ENCODE assay signal across 25 cellular contexts in the genomic region with DNA sequence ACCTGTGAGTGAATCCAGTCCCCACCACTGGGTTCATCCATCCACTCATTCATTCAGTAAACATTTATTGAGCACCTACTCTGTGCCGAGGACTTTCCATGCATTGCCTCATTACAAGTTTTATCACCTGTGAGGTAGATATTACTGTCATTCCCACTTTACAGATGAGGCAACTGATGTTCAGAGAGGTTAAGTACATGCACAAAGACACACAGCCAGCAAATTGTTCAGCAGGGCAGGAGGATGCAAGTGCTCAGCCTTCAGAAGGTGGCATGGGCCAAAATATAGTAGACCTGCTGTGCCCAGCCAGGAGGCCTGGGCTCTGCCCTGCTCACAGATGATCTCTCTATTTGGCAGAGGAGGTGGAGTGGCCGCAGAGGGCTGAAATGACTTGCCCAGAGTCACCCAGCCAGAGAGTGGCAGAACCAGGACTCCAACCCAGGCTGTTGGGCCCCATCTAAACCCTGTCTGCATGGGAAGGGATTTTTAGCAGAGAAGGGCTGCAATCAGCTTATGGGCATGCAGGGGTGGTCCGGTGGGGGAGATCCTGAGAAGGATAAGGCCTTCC.
"Had no signal": no experiment of that assay in that cellular context is flagged by ENCODE, and none has a peak within 500 bp of the region (broad histone marks: within the 10 kb centered on the region; RNA-seq: fewer than 3 reads in every experiment).

No MANE protein-coding gene starts in this region.

- H3K27me3 ChIP-seq: heart left ventricle, ovary, sigmoid colon, stomach, transverse colon had no signal

- H3K9me3 Mint-ChIP-seq: natural killer cell, neural crest cell had no signal

- H3K4me1 ChIP-seq: heart left ventricle, prostate gland, sigmoid colon had no signal

- H3K4me3 Mint-ChIP-seq: natural killer cell, neural crest cell had no signal

- H3K36me3 Mint-ChIP-seq: natural killer cell had no signal

- ATAC-seq: esophagus mucosa, heart left ventricle, mucosa of descending colon, natural killer cell had no signal

- H3K36me3 ChIP-seq: heart left ventricle, ovary, prostate gland, sigmoid colon, stomach, thoracic aorta, transverse colon had no signal

- FAIRE-seq: endometrium, frontal cortex had no signal

- H3K27ac Mint-ChIP-seq: natural killer cell had no signal

- H3K9me3 ChIP-seq: heart left ventricle, mucosa of descending colon, ovary, prostate gland, sigmoid colon, stomach, thoracic aorta, transverse colon had no signal

- H3K27ac ChIP-seq: dorsolateral prefrontal cortex, heart left ventricle, ovary, prostate gland, sigmoid colon, skin epidermis, stomach, thoracic aorta, transverse colon had no signal

- H3K4me3 ChIP-seq: dorsolateral prefrontal cortex, heart left ventricle, mucosa of descending colon, ovary, prostate gland, sigmoid colon, skin epidermis, stomach, thoracic aorta, transverse colon had no signal

- DNase-seq: cortex of kidney; effector CD8-positive, alpha-beta T cell; heart left ventricle; hippocampal formation; kidney glomerular epithelial cell; mammary epithelial cell; natural killer cell; nucleus accumbens; ovary; sigmoid colon; stimulated activated CD4-positive, alpha-beta T cell treated with anti-CD3 and anti-CD28 coated beads, Interleukin-2, amount 100 ng/mL, for 24 hours; stimulated activated CD4-positive, alpha-beta T cell treated with anti-CD3 and anti-CD28 coated beads, Interleukin-4, amount 100 ng/mL, for 4 hours; stimulated activated naive CD4-positive, alpha-beta T cell; stomach; substantia nigra; transverse colon had no signal

- H3K4me1 Mint-ChIP-seq: natural killer cell had no signal
